10 cellular contexts compared by ENCODE assay signal in the genomic region with DNA sequence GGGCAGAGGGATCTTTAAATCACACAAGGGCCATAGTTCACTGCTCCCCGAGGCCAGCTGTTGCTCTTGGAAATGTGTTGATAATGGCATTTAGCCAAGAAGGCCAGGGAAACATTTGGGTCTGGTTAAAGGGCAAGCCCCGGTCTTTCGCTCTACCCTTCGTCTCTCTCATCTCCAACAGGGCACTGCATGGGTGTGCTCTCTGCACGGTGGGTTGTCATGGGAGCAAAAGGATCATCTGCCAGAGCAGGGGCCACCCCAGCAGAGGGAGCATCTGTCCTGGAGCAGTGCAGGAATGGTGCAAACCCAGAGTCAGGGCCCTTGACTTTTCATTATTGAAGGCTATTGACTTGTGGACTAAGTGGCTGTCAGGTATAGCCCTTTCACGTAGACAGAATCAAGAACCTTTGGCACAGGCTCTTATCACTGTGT. TPM values are rescaled to one million over a fixed set of nuclear protein-coding genes. Genes with fewer than 3 reads are reported as not detected.
A peak's percentile ranks its signal among the peaks of the same experiment; 100 is the strongest.
DNase-seq lines count a peak whose midpoint lies in the region; ATAC-seq, FAIRE-seq and TF ChIP-seq lines count a peak whose summit lies in the region.
"Had no signal": no experiment of that assay in that cellular context is flagged by ENCODE, and none has a peak within 500 bp of the region (broad histone marks: within the 10 kb centered on the region; RNA-seq: fewer than 3 reads in every experiment).

No MANE protein-coding gene starts in this region.

- DNase-seq in BJ (ENCODE audit: low read depth) (no peak), NCI-H1694 treated with DMSO at 0.1 percent for 48 hours (lab: John Stamatoyannopoulos, UW) (peak; percentile 20), bronchial epithelial cell (ENCODE audit: low read depth) (no peak), HepG2 (ENCODE audit: low spot score) (peak; percentile 55), T-helper 1 cell (no peak), endothelial cell (ENCODE audit: low spot score) (no peak)
- no peak for DNase-seq in stimulated activated CD4-positive, alpha-beta T cell treated with anti-CD3 and anti-CD28 coated beads, Interleukin-4, amount 100 ng/mL, for 1 hour
- DNase-seq: DND-41 had no signal

- TF ChIP-seq CTCF in BJ (IDR thresholded peaks at IDR 0.05; ENCODE audit: insufficient read depth, low read depth, low read length) (peak; percentile 25), bronchial epithelial cell (IDR thresholded peaks at IDR 0.05; ENCODE audit: insufficient read depth, low read length, severe bottlenecking) (peak; percentile 10), HepG2 (CRISPR knock-in tag; IDR thresholded peaks at IDR 0.05) (peak; percentile 84), endothelial cell (IDR thresholded peaks at IDR 0.05; ENCODE audit: unreplicated experiment) (no peak)

- H3K27ac Mint-ChIP-seq in endothelial cell (ENCODE audit: unreplicated experiment) = no peak overlapping the region
- H3K27ac Mint-ChIP-seq: IgD-negative memory B cell had no signal

- H3K4me3 Mint-ChIP-seq in endothelial cell (ENCODE audit: unreplicated experiment) = no peak overlapping the region
- H3K4me3 Mint-ChIP-seq: IgD-negative memory B cell had no signal

- H3K9ac ChIP-seq in HepG2 (ENCODE audit: insufficient read depth, low read depth, low read length) = no peak overlapping the region

- H3K36me3 ChIP-seq in BJ (ENCODE audit: control insufficient read depth, insufficient read depth, low read length) (no peaks in the 10 kb centered on the region), bronchial epithelial cell (ENCODE audit: control insufficient read depth, insufficient read depth, low read length) (no peaks in the 10 kb centered on the region), HepG2 (replicated peaks in 1 of 2; ENCODE audit: control insufficient read depth in 1 of 2, insufficient read depth in 2 of 2, low read length in 2 of 2) (no peaks in the 10 kb centered on the region)

- peaks cover 16% of the 10 kb centered on the region for H3K4me1 ChIP-seq in HepG2 (ENCODE audit: insufficient read depth, low read length)

- peaks cover 2% of the 10 kb centered on the region for H3K27me3 Mint-ChIP-seq in endothelial cell (ENCODE audit: unreplicated experiment)
- H3K27me3 Mint-ChIP-seq: IgD-negative memory B cell had no signal

- TF ChIP-seq RAD21 in HepG2 (CRISPR knock-in tag; IDR thresholded peaks at IDR 0.05) = no peak; the same call in 1 of the 2 replicates

- intact Hi-C loops in HepG2 (cut with micrococcal nuclease; ENCODE audit: unreplicated experiment) = no loop called here

- H3K4me3 ChIP-seq in BJ (ENCODE audit: low read depth, low read length) = no peak overlapping the region
- H3K4me3 ChIP-seq in bronchial epithelial cell (ENCODE audit: low read depth, low read length) = no peak overlapping the region
- 0 out of 6 replicates have a peak overlapping the region, but pooled peaks of 1 of the 3 experiments have one; percentile 23 for H3K4me3 ChIP-seq in HepG2 (replicated peaks in 1 of 3; ENCODE audit: insufficient read depth in 1 of 3, low read depth in 2 of 3, low read length in 3 of 3)

- no TSS peak for BruUV-seq in HepG2 (replicated peaks; lab: Mats Ljungman, UMichigan)

- CTCF ChIA-PET in BJ (lab: Yijun Ruan, JAX) = no interaction called here
- CTCF ChIA-PET in HepG2 (lab: Yijun Ruan, JAX; ENCODE audit: low intra/inter-chr PET ratio, low total read pairs) = no interaction called here

- no peaks in the 10 kb centered on the region for H4K20me1 ChIP-seq in HepG2 (ENCODE audit: insufficient read depth, low read length)

- H3K4me2 ChIP-seq in HepG2 (ENCODE audit: low read depth, low read length) = peak overlapping the region; percentile 51

- 0 out of 4 replicates have a peak, but pooled peaks of 1 of the 2 experiments have one; percentile 10 for TF ChIP-seq EP300 in HepG2 (IDR thresholded peaks at IDR 0.05; ENCODE audit: low read depth in 2 of 2, low read length in 2 of 2)
- TF ChIP-seq EP300 in HepG2 (CRISPR knock-in tag; IDR thresholded peaks at IDR 0.05; ENCODE audit: borderline replicate concordance) = no peak

- POLR2A ChIA-PET in BJ (lab: Charles Lee) (no interaction called here), HepG2 (lab: Yijun Ruan, JAX) (no interaction called here)

- no peaks in the 10 kb centered on the region for H3K79me2 ChIP-seq in HepG2 (ENCODE audit: insufficient read depth, low read length)

- H3K4me1 Mint-ChIP-seq in endothelial cell (ENCODE audit: unreplicated experiment) = peaks cover 12% of the 10 kb centered on the region

- no peaks in the 10 kb centered on the region for H3K9me3 Mint-ChIP-seq in endothelial cell (ENCODE audit: unreplicated experiment)
- H3K9me3 Mint-ChIP-seq: IgD-negative memory B cell had no signal

- H3K36me3 Mint-ChIP-seq in endothelial cell (ENCODE audit: low read depth, unreplicated experiment) = no peaks in the 10 kb centered on the region

- ATAC-seq in HepG2 (peak; percentile 100), GM21529 (IDR thresholded peaks at IDR 0.05; ENCODE audit: unreplicated experiment) (no peak)

- FAIRE-seq in bronchial epithelial cell (lab: Jason Lieb, UNC) (no peak), HepG2 (lab: Jason Lieb, UNC) (peak; percentile 73)

- no peaks in the 10 kb centered on the region for H3K9me3 ChIP-seq in HepG2 (ENCODE audit: low read length)

- WGBS in HepG2 (ENCODE audit: low lambda C conversion rate) = 0% methylated on average over 4 of the region's 6 CpGs

- no peak overlapping the region for H2AFZ ChIP-seq in HepG2 (ENCODE audit: low read length)

- H3K27me3 ChIP-seq in BJ (ENCODE audit: control insufficient read depth, insufficient read depth, low read length) (no peaks in the 10 kb centered on the region), bronchial epithelial cell (ENCODE audit: control insufficient read depth, insufficient read depth, low read length) (no peaks in the 10 kb centered on the region), HepG2 (ENCODE audit: control insufficient read depth in 1 of 2, insufficient read depth in 2 of 2, low read length in 2 of 2) (no peaks in the 10 kb centered on the region)

- in situ Hi-C loops in HepG2 (cut with HindIII; ENCODE audit: extremely low pct_ligation_motif_present, low pct_unique_long_range_greater_than_20kb) = no loop called here

- no peak for TF ChIP-seq POLR2A in HepG2 (IDR thresholded peaks at IDR 0.05; ENCODE audit: insufficient read depth in 1 of 2, low read depth in 2 of 2, low read length in 2 of 2)

- H3K27ac ChIP-seq in HepG2 (ENCODE audit: extremely low read length, insufficient read depth, low read length) = no peak overlapping the region

TF ChIP-seq in HepG2, 621 proteins besides CTCF, POLR2A, EP300 and RAD21 (continues in another document):
- TF ChIP-seq MEF2D (CRISPR knock-in tag; IDR thresholded peaks at IDR 0.05) = peak; percentile 70
- TF ChIP-seq KDM2A (CRISPR knock-in tag; IDR thresholded peaks at IDR 0.05; ENCODE audit: borderline replicate concordance, low read depth) = peak; percentile 35; the same call in 1 of the 2 replicates
- TF ChIP-seq BORCS8-MEF2B (CRISPR knock-in tag; IDR thresholded peaks at IDR 0.05) = 0 out of 2 replicates have a peak, but pooled peaks have one; percentile 39
- 0 out of 2 replicates have a peak, but pooled peaks have one; percentile 16 for TF ChIP-seq HDAC2 (CRISPR knock-in tag; IDR thresholded peaks at IDR 0.05)
- peak; percentile 38; the same call in 1 of the 2 replicates for TF ChIP-seq TBX2 (CRISPR knock-in tag; IDR thresholded peaks at IDR 0.05; ENCODE audit: borderline replicate concordance)
- TF ChIP-seq, protein P1, sequence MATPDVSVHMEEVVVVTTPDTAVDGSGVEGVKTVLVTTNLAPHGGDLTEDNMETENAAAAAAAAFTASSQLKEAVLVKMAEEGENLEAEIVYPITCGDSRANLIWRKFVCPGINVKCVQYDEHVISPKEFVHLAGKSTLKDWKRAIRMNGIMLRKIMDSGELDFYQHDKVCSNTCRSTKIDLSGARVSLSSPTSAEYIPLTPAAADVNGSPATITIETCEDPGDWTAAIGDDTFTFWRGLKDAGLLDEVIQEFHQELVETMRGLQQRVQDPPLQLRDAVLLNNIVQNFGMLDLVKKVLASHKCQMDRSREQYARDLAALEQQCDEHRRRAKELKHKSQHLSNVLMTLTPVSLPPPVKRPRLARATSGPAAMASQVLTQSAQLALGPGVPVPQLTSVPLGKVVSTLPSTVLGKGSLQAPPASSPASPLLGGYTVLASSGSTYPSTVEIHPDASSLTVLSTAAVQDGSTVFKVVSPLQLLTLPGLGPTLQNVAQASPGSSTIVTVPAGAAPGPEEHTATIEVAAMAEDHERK (CRISPR knock-in tag; IDR thresholded peaks at IDR 0.05; ENCODE audit: low read depth) = no peak

RNA-seq across cellular contexts. Expression of gene PGRMC2, which starts 22.7 kb away (rescaled TPM):
- 15.9 and 24.8 TPM in 2 replicates for polyA plus RNA-seq in BJ (2011; rRNA removed)
- 4.3 and 8.8 TPM in 2 replicates for polyA minus RNA-seq in BJ (2011; rRNA and poly(A)+ RNA removed)
- total RNA-seq in bronchial epithelial cell = 7.9 and 12.4 TPM in 2 replicates
- 19.8 and 27.2 TPM in 2 replicates for total RNA-seq in HepG2 (2016; rRNA removed; fragmentation: Illumina TruSeq; extraction: Trizol)
- total RNA-seq in HepG2 (2016; cell fraction: cytosol; rRNA removed; fragmentation: Illumina TruSeq; extraction: Trizol; ENCODE audit: low read depth) = 5.6 and 7.3 TPM in 2 replicates
- total RNA-seq in HepG2 (2016; cell fraction: insoluble cytoplasmic fraction; rRNA removed; fragmentation: Illumina TruSeq; extraction: Trizol) = 18.8 and 21.0 TPM in 2 replicates
- 22.0 and 23.6 TPM in 2 replicates for total RNA-seq in HepG2 (2016; cell fraction: membrane; rRNA removed; fragmentation: Illumina TruSeq; extraction: Trizol)
- 38.9 and 41.1 TPM in 2 replicates for total RNA-seq in HepG2 (2016; cell fraction: nucleus; rRNA removed; fragmentation: Illumina TruSeq; extraction: Trizol)
- 15.4 and 16.0 TPM in 2 replicates for polyA plus RNA-seq in HepG2 (2011; rRNA removed)
- polyA plus RNA-seq in HepG2 (2011; cell fraction: cytosol; rRNA removed) = 5.6 and 9.7 TPM in 2 replicates
- polyA plus RNA-seq in HepG2 (2011; cell fraction: nucleus; rRNA removed) = 3.3 and 5.9 TPM in 2 replicates
- 88.6 and 121 TPM in 2 replicates for polyA plus RNA-seq in HepG2 (2012)
- polyA plus RNA-seq in HepG2 (2016; cell fraction: cytosol; fragmentation: Illumina TruSeq; extraction: Trizol; ENCODE audit: low read depth) = 16.7 and 17.1 TPM in 2 replicates
- 56.1 and 64.1 TPM in 2 replicates for polyA plus RNA-seq in HepG2 (2016; cell fraction: insoluble cytoplasmic fraction; fragmentation: Illumina TruSeq; extraction: Trizol; ENCODE audit: low read depth)
- 31.4 and 36.4 TPM in 2 replicates for polyA plus RNA-seq in HepG2 (2016; cell fraction: membrane; fragmentation: Illumina TruSeq; extraction: Trizol; ENCODE audit: low read depth)
- 142 and 152 TPM in 2 replicates for polyA plus RNA-seq in HepG2 (2016; cell fraction: nucleus; fragmentation: Illumina TruSeq; extraction: Trizol; ENCODE audit: insufficient read depth, low read depth)
- 2.3 TPM in 2 replicates for polyA minus RNA-seq in HepG2 (2011; rRNA and poly(A)+ RNA removed; ENCODE audit: low replicate concordance)
- 9.8 and 11.8 TPM in 2 replicates for polyA minus RNA-seq in HepG2 (2011; cell fraction: cytosol; rRNA and poly(A)+ RNA removed)
- 6.7 and 10.9 TPM in 2 replicates for polyA minus RNA-seq in HepG2 (2011; cell fraction: nucleus; rRNA and poly(A)+ RNA removed)
- 37.4 TPM for total RNA-seq in endothelial cell (ENCODE audit: unreplicated experiment)

Comparison
In these comparisons a context has a peak if more than half of its experiments do, and no peak if none do; other contexts are left out.
1. DNase-seq: peak in NCI-H1694 treated with DMSO at 0.1 percent for 48 hours (single experiment) and HepG2 (single experiment); none in BJ (single experiment), bronchial epithelial cell (single experiment), T-helper 1 cell (0 of 5), stimulated activated CD4-positive, alpha-beta T cell treated with anti-CD3 and anti-CD28 coated beads, Interleukin-4, amount 100 ng/mL, for 1 hour (single experiment) and endothelial cell (single experiment).